In the genomic region with DNA sequence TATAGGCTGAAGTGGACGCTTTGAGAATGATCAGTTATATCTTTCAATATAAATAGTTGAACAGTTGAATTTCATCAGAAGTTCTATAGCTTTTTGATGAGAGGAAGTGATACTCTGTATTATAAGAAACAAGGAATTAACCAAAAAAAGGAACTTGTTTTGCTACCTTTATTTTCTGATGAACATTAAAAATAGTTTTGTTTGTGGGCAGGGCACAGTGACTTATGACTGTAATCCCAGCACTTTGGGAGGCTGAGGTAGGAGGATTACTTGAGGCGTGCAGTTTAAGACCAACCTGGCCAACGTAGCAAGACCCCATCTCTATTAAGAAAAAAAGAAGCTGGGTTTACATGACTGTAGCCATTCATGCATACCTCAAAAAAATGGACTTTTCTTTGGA, we compare ENCODE assay signal across 1 cellular context.
TF ChIP-seq lines count a peak whose summit lies in the region.

No MANE protein-coding gene starts in this region.

TF ChIP-seq in SK-N-SH, 30 proteins besides CTCF, POLR2A, EP300 and RAD21 (continued from another document):
- TF ChIP-seq, protein P1, sequence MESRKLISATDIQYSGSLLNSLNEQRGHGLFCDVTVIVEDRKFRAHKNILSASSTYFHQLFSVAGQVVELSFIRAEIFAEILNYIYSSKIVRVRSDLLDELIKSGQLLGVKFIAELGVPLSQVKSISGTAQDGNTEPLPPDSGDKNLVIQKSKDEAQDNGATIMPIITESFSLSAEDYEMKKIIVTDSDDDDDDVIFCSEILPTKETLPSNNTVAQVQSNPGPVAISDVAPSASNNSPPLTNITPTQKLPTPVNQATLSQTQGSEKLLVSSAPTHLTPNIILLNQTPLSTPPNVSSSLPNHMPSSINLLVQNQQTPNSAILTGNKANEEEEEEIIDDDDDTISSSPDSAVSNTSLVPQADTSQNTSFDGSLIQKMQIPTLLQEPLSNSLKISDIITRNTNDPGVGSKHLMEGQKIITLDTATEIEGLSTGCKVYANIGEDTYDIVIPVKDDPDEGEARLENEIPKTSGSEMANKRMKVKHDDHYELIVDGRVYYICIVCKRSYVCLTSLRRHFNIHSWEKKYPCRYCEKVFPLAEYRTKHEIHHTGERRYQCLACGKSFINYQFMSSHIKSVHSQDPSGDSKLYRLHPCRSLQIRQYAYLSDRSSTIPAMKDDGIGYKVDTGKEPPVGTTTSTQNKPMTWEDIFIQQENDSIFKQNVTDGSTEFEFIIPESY (IDR thresholded peaks at IDR 0.05; ENCODE audit: borderline replicate concordance, low read depth): no peak
- TF ChIP-seq, protein P2, sequence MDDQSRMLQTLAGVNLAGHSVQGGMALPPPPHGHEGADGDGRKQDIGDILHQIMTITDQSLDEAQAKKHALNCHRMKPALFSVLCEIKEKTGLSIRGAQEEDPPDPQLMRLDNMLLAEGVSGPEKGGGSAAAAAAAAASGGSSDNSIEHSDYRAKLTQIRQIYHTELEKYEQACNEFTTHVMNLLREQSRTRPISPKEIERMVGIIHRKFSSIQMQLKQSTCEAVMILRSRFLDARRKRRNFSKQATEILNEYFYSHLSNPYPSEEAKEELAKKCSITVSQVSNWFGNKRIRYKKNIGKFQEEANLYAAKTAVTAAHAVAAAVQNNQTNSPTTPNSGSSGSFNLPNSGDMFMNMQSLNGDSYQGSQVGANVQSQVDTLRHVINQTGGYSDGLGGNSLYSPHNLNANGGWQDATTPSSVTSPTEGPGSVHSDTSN (IDR thresholded peaks at IDR 0.05): no peak
- no peak for TF ChIP-seq NFIC (IDR thresholded peaks at IDR 0.05; ENCODE audit: borderline replicate concordance)
